In the genomic region with DNA sequence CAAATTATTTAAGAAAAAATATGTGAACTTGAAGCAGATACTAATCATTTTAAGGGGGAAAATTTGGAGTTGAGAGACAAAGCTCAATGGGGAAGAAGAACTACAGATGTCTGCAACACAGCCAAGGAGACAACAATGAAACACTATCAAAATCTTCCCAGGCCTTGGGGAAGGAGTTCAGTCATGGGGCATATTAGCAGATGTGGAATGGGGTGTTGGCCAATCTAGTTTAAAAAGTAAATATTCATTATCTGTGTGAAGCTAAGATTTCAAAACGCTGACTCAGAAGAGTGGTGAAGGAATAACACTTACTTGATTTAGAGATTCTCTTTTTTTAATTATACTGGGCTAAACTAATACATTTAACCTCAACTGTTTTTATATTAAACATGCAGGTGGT, we compare ENCODE assay signal across 27 cellular contexts.
DNase-seq lines count a peak whose midpoint lies in the region; ATAC-seq and TF ChIP-seq lines count a peak whose summit lies in the region.
"Had no signal": no experiment of that assay in that cellular context is flagged by ENCODE, and none has a peak within 500 bp of the region (broad histone marks: within the 10 kb centered on the region; RNA-seq: fewer than 3 reads in every experiment).

No MANE protein-coding gene starts in this region.

- peak; percentile 6 for DNase-seq in BJ (ENCODE audit: low read depth)
- peak; percentile 54 for DNase-seq in NCI-H226
- DNase-seq in choroid plexus epithelial cell (ENCODE audit: low read depth), result peak; percentile 87
- peak; percentile 26 for DNase-seq in kidney glomerular epithelial cell (lab: John Stamatoyannopoulos, UW)
- no peak for DNase-seq in NCI-H1417 (lab: John Stamatoyannopoulos, UW)
- no peak for DNase-seq in body of pancreas
- DNase-seq in NCI-H1930 (lab: John Stamatoyannopoulos, UW), result no peak
- DNase-seq: activated CD4-positive, alpha-beta T cell treated with anti-CD3 and anti-CD28 coated beads, Interleukin-2, amount 50 U/mL, for 48 hours; activated CD4-positive, CD25-positive, alpha-beta regulatory T cell; activated CD8-positive, alpha-beta memory T cell treated with anti-CD3 and anti-CD28 coated beads, Interleukin-2, amount 50 U/mL, for 4 hours; activated naive CD4-positive, alpha-beta T cell treated with anti-CD3 and anti-CD28 coated beads, Interleukin-2, amount 50 U/mL, for 16 hours; anterior cingulate cortex; effector memory CD4-positive, alpha-beta T cell; glutamatergic neuron; NCI-H1436 treated with DMSO at 0.1 percent for 48 hours; NCI-H524; SIG-M5; small intestine; stimulated activated CD4-positive, alpha-beta T cell treated with anti-CD3 and anti-CD28 coated beads, Interleukin-1b, Interleukin-23, amount 100 ng/mL, for 48 hours; substantia nigra; SW 1271 had no signal

- POLR2A ChIA-PET in BJ (lab: Charles Lee), result no interaction called here

- H3K36me3 ChIP-seq in BJ (ENCODE audit: control insufficient read depth, insufficient read depth, low read length) (no peaks in the 10 kb centered on the region), body of pancreas (replicated peaks in 1 of 2; ENCODE audit: insufficient read depth in 1 of 2, low read depth in 2 of 2) (no peaks in the 10 kb centered on the region)
- H3K36me3 ChIP-seq: esophagus muscularis mucosa, neutrophil had no signal

- H3K27ac ChIP-seq in body of pancreas, result no peak overlapping the region
- H3K27ac ChIP-seq: C4-2B, esophagus muscularis mucosa, neutrophil had no signal

- ATAC-seq in HG02642 (IDR thresholded peaks at IDR 0.05; ENCODE audit: poor library complexity, unreplicated experiment), result no peak
- ATAC-seq in body of pancreas, result no peak
- ATAC-seq: GM23338, K562 had no signal

- H3K4me1 ChIP-seq in body of pancreas, result no peaks in the 10 kb centered on the region
- H3K4me1 ChIP-seq: esophagus muscularis mucosa had no signal

- WGBS in body of pancreas, 2 donors, result 18 to 22% methylated on average over 1 of the region's 1 CpG

- H3K27me3 ChIP-seq in BJ (ENCODE audit: control insufficient read depth, insufficient read depth, low read length) (no peaks in the 10 kb centered on the region), body of pancreas (no peaks in the 10 kb centered on the region)
- H3K27me3 ChIP-seq: esophagus muscularis mucosa, neutrophil had no signal

- TF ChIP-seq POLR2A in body of pancreas (IDR thresholded peaks at IDR 0.05), result no peak

- no peak overlapping the region for H3K4me3 ChIP-seq in BJ (ENCODE audit: low read depth, low read length)
- no peak overlapping the region for H3K4me3 ChIP-seq in choroid plexus epithelial cell (ENCODE audit: low read depth, low read length)
- no peak overlapping the region for H3K4me3 ChIP-seq in body of pancreas
- H3K4me3 ChIP-seq: esophagus muscularis mucosa, GM23338, K562 had no signal

- intact Hi-C loops in body of pancreas (cut with DNase I), result no loop called here

- CTCF ChIA-PET in BJ (lab: Yijun Ruan, JAX), result no interaction called here

- no peaks in the 10 kb centered on the region for H3K9me3 ChIP-seq in body of pancreas
- H3K9me3 ChIP-seq: esophagus muscularis mucosa, neutrophil had no signal

- TF ChIP-seq CTCF in BJ (IDR thresholded peaks at IDR 0.05; ENCODE audit: insufficient read depth, low read depth, low read length) (no peak), choroid plexus epithelial cell (conservative IDR thresholded peaks at IDR 0.05; ENCODE audit: low read depth, low read length) (no peak), body of pancreas (IDR thresholded peaks at IDR 0.05) (no peak)

Comparison
In these comparisons a context has a peak if more than half of its experiments do, and no peak if none do; other contexts are left out.
1. DNase-seq: peak in BJ (single experiment), NCI-H226 (single experiment), choroid plexus epithelial cell (single experiment) and kidney glomerular epithelial cell (single experiment); none in NCI-H1417 (0 of 3), body of pancreas (0 of 4) and NCI-H1930 (0 of 2).